Comparison of ENCODE assay signal across 23 cellular contexts in genomic region chr11:57338152-57338551, GRCh38. TPM values are rescaled to one million over a fixed set of nuclear protein-coding genes. Genes with fewer than 3 reads are reported as not detected.
DNase-seq lines count a peak whose midpoint lies in the region; ATAC-seq, FAIRE-seq and TF ChIP-seq lines count a peak whose summit lies in the region.
"Had no signal": no experiment of that assay in that cellular context is flagged by ENCODE, and none has a peak within 500 bp of the region (broad histone marks: within the 10 kb centered on the region; RNA-seq: fewer than 3 reads in every experiment).

TSS of gene P2RX3 (plus strand) at chr11:57338352. CDS start at chr11:57338551, 199 bp downstream.

- TF ChIP-seq EP300 in K562 (IDR thresholded peaks at IDR 0.05; ENCODE audit: low read length) = no peak

- no peak for DNase-seq in CD4-positive, CD25-positive, alpha-beta regulatory T cell
- DNase-seq in CD8-positive, alpha-beta memory T cell = peak in 1 of 5 donors; percentile 44
- DNase-seq in K562 (ENCODE audit: extremely low read depth in 1 of 4, low spot score in 3 of 4) (no peak), nephron progenitor cell (no peak), medulla oblongata (ENCODE audit: extremely low spot score) (no peak), esophagus squamous epithelium (lab: John Stamatoyannopoulos, UW) (no peak)
- DNase-seq: AML-193; GM23248; left cardiac atrium; NCI-H1105 treated with DMSO at 0.1 percent for 48 hours; NCI-H2107; ovary; PC-3; SJCRH30; stimulated activated CD4-positive, alpha-beta T cell treated with anti-CD3 and anti-CD28 coated beads, Interleukin-2, amount 100 ng/mL, for 24 hours; upper lobe of right lung had no signal

- 4% methylated on average over 4 of the region's 4 CpGs for WGBS in K562 (ENCODE audit: insufficient coverage, low coverage, missing lambda C conversion rate)
- WGBS in esophagus squamous epithelium, 2 donors = 40 to 47% methylated on average over 2 to 4 of the region's 4 CpGs

- H3K4me3 Mint-ChIP-seq in CD4-positive, CD25-positive, alpha-beta regulatory T cell = peak within 1 kb of the TSS; percentile 26 to 79 (median 40)
- peak within 1 kb of the TSS in 3 of 7 donors; percentile 23 to 69 (median 46) for H3K4me3 Mint-ChIP-seq in CD8-positive, alpha-beta memory T cell
- H3K4me3 Mint-ChIP-seq in nephron progenitor cell = peak within 1 kb of the TSS; percentile 54

- no peak for FAIRE-seq in K562 (lab: Jason Lieb, UNC)
- FAIRE-seq: D721Med had no signal

- H2AFZ ChIP-seq in K562 (ENCODE audit: low read depth, low read length) = 0 out of 2 replicates have a peak within 1 kb of the TSS, but pooled peaks have one; percentile 22

- peaks cover 23% of the 10 kb centered on the region for H3K27me3 Mint-ChIP-seq in CD4-positive, CD25-positive, alpha-beta regulatory T cell
- no peaks in the 10 kb centered on the region for H3K27me3 Mint-ChIP-seq in CD8-positive, alpha-beta memory T cell
- no peaks in the 10 kb centered on the region for H3K27me3 Mint-ChIP-seq in nephron progenitor cell (ENCODE audit: low read depth, poor library complexity)

- intact Hi-C loops in K562 (cut with micrococcal nuclease) (no loop called here), esophagus squamous epithelium (cut with DNase I) (no loop called here)

- no peak within 1 kb of the TSS for H3K4me2 ChIP-seq in K562 (ENCODE audit: insufficient read depth, low read length)

- peaks cover 6% of the 10 kb centered on the region for H3K27me3 ChIP-seq in CD4-positive, CD25-positive, alpha-beta regulatory T cell (ENCODE audit: control insufficient read depth, insufficient read depth, low read length)
- no peaks in the 10 kb centered on the region for H3K27me3 ChIP-seq in CD8-positive, alpha-beta memory T cell (ENCODE audit: insufficient read depth, low read length, poor library complexity, severe bottlenecking)
- H3K27me3 ChIP-seq in K562 (ENCODE audit: control insufficient read depth in 2 of 2, insufficient read depth in 2 of 2, low read length in 2 of 2) (no peaks in the 10 kb centered on the region; a peak in 2 of 5 replicates), esophagus squamous epithelium (no peaks in the 10 kb centered on the region)
- H3K27me3 ChIP-seq: cardiac muscle cell, esophagus muscularis mucosa, ovary, SJCRH30, upper lobe of right lung had no signal

- no peak for TF ChIP-seq RAD21 in K562 (CRISPR knock-in tag; conservative IDR thresholded peaks at IDR 0.05 in 1 of 2, IDR thresholded peaks at IDR 0.05 in 1 of 2)

- no peak within 1 kb of the TSS for H3K27ac ChIP-seq in CD4-positive, CD25-positive, alpha-beta regulatory T cell (ENCODE audit: insufficient read depth, low read length, poor library complexity, severe bottlenecking)
- no peak within 1 kb of the TSS for H3K27ac ChIP-seq in CD8-positive, alpha-beta memory T cell (ENCODE audit: low read depth, low read length)
- no peak within 1 kb of the TSS for H3K27ac ChIP-seq in K562 (ENCODE audit: extremely low read depth, low read depth, low read length)
- H3K27ac ChIP-seq in esophagus squamous epithelium = no peak within 1 kb of the TSS
- H3K27ac ChIP-seq: cardiac muscle cell, ovary, SJCRH30, upper lobe of right lung had no signal

- H3K9ac ChIP-seq in K562 (ENCODE audit: insufficient read depth in 1 of 2, low read depth in 2 of 2, low read length in 2 of 2) = peak within 1 kb of the TSS in 1 of 2 experiments; percentile 42; a peak in 1 of 4 replicates
- H3K9ac ChIP-seq: GM23248 had no signal

- peaks cover 17% of the 10 kb centered on the region for H3K4me1 ChIP-seq in CD4-positive, CD25-positive, alpha-beta regulatory T cell (ENCODE audit: control insufficient read depth, insufficient read depth, low read length, poor library complexity, severe bottlenecking)
- peaks cover 22% of the 10 kb centered on the region for H3K4me1 ChIP-seq in CD8-positive, alpha-beta memory T cell (ENCODE audit: insufficient read depth, low read length)
- H3K4me1 ChIP-seq in K562 (replicated peaks in 1 of 2; ENCODE audit: control insufficient read depth in 2 of 2, insufficient read depth in 2 of 2, low read length in 2 of 2) (peaks cover 13 to 23% of the 10 kb centered on the region in 2 experiments; a peak in 4 of 5 replicates), esophagus squamous epithelium (peaks cover 10 to 35% (median 16%) of the 10 kb centered on the region in 3 donors)

- peak within 1 kb of the TSS; percentile 32 to 96 (median 84) for H3K27ac Mint-ChIP-seq in CD4-positive, CD25-positive, alpha-beta regulatory T cell
- H3K27ac Mint-ChIP-seq in CD8-positive, alpha-beta memory T cell = peak within 1 kb of the TSS; percentile 16 to 72 (median 56)
- peak within 1 kb of the TSS; percentile 82 for H3K27ac Mint-ChIP-seq in nephron progenitor cell

- H3K4me3 ChIP-seq in CD4-positive, CD25-positive, alpha-beta regulatory T cell (ENCODE audit: low read depth, low read length) = no peak within 1 kb of the TSS
- no peak within 1 kb of the TSS for H3K4me3 ChIP-seq in CD8-positive, alpha-beta memory T cell (ENCODE audit: low read length)
- H3K4me3 ChIP-seq in K562 = no peak within 1 kb of the TSS
- H3K4me3 ChIP-seq in esophagus squamous epithelium = no peak within 1 kb of the TSS
- H3K4me3 ChIP-seq: cardiac muscle cell, GM23248, ovary, SJCRH30, upper lobe of right lung had no signal

- TF ChIP-seq CTCF in K562 (IDR thresholded peaks at IDR 0.05 in 2 of 3, conservative IDR thresholded peaks at IDR 0.05 in 1 of 3; ENCODE audit: insufficient read depth in 2 of 3, low read depth in 1 of 3, low read length in 3 of 3) (no peak), nephron progenitor cell (IDR thresholded peaks at IDR 0.05) (no peak), esophagus squamous epithelium (IDR thresholded peaks at IDR 0.05) (no peak)

- CTCF ChIA-PET in CD8-positive, alpha-beta memory T cell (lab: Charles Lee) = interaction anchor here (0.5 to 1.6 kb wide), 4 partner anchors 12 to 155 kb away, joined by 3 to 5 read pairs (median 4); no protein-coding TSS in a partner anchor
- CTCF ChIA-PET in K562 (lab: Yijun Ruan, JAX; ENCODE audit: low intra/inter-chr PET ratio) = no interaction called here

- TF ChIP-seq POLR2A in K562 (conservative IDR thresholded peaks at IDR 0.05) = no peak
- TF ChIP-seq POLR2A in esophagus squamous epithelium (IDR thresholded peaks at IDR 0.05) = no peak

- peaks cover 4 to 31% (median 23%) of the 10 kb centered on the region in 4 donors for H3K4me1 Mint-ChIP-seq in CD4-positive, CD25-positive, alpha-beta regulatory T cell
- peaks cover 23 to 32% (median 31%) of the 10 kb centered on the region in 3 donors for H3K4me1 Mint-ChIP-seq in CD8-positive, alpha-beta memory T cell
- H3K4me1 Mint-ChIP-seq in nephron progenitor cell = peaks cover 91% of the 10 kb centered on the region

- peaks cover 5% of the 10 kb centered on the region for H3K36me3 ChIP-seq in CD4-positive, CD25-positive, alpha-beta regulatory T cell (ENCODE audit: control insufficient read depth, insufficient read depth, low read length)
- H3K36me3 ChIP-seq in CD8-positive, alpha-beta memory T cell (ENCODE audit: insufficient read depth, low read length) = peaks cover 1% of the 10 kb centered on the region
- peaks cover 16% of the 10 kb centered on the region for H3K36me3 ChIP-seq in K562 (ENCODE audit: control insufficient read depth, insufficient read depth, low read length)
- H3K36me3 ChIP-seq in esophagus squamous epithelium = peaks cover 0 to 13% (median 2%) of the 10 kb centered on the region in 3 donors
- H3K36me3 ChIP-seq: cardiac muscle cell, ovary had no signal

- peaks cover 31% of the 10 kb centered on the region for H3K79me2 ChIP-seq in K562 (ENCODE audit: control insufficient read depth, insufficient read depth, low read length)

- no peaks in the 10 kb centered on the region for H3K9me3 Mint-ChIP-seq in CD4-positive, CD25-positive, alpha-beta regulatory T cell
- H3K9me3 Mint-ChIP-seq in CD8-positive, alpha-beta memory T cell = no peaks in the 10 kb centered on the region
- H3K9me3 Mint-ChIP-seq in nephron progenitor cell = no peaks in the 10 kb centered on the region

- H3K9me1 ChIP-seq in K562 (ENCODE audit: control insufficient read depth, insufficient read depth, low read length) = no peaks in the 10 kb centered on the region

- no peaks in the 10 kb centered on the region for H3K36me3 Mint-ChIP-seq in CD4-positive, CD25-positive, alpha-beta regulatory T cell
- H3K36me3 Mint-ChIP-seq in CD8-positive, alpha-beta memory T cell = peaks cover 0 to 21% (median 0%) of the 10 kb centered on the region in 3 donors
- peaks cover 11% of the 10 kb centered on the region for H3K36me3 Mint-ChIP-seq in nephron progenitor cell (ENCODE audit: low read depth)

- no peaks in the 10 kb centered on the region for H3K9me3 ChIP-seq in CD4-positive, CD25-positive, alpha-beta regulatory T cell (ENCODE audit: control insufficient read depth in 2 of 2, low read length in 2 of 2)
- no peaks in the 10 kb centered on the region for H3K9me3 ChIP-seq in CD8-positive, alpha-beta memory T cell (ENCODE audit: low read length)
- H3K9me3 ChIP-seq in K562 (replicated peaks; ENCODE audit: control insufficient read depth, insufficient read depth, low read depth, low read length) (no peaks in the 10 kb centered on the region), esophagus squamous epithelium (no peaks in the 10 kb centered on the region)
- H3K9me3 ChIP-seq: esophagus muscularis mucosa, ovary, SJCRH30, upper lobe of right lung had no signal

- no TSS peak for BruUV-seq in K562 (replicated peaks; lab: Mats Ljungman, UMichigan)

- in situ Hi-C loops in K562 (cut with MboI) = no loop called here

- H4K20me1 ChIP-seq in K562 (replicated peaks; ENCODE audit: control insufficient read depth, insufficient read depth, low read length) = no peaks in the 10 kb centered on the region

- POLR2A ChIA-PET in CD8-positive, alpha-beta memory T cell (lab: Charles Lee) = no interaction called here
- POLR2A ChIA-PET in K562 (lab: Yijun Ruan, JAX) = interaction anchor here (0.8 to 1.1 kb wide), 2 partner anchors 27 to 65 kb away, joined by 3 read pairs; no protein-coding TSS in a partner anchor

- no peak for ATAC-seq in CD4-positive, CD25-positive, alpha-beta regulatory T cell (ENCODE audit: low read depth in 2 of 2)
- ATAC-seq in K562 = no peak
- no peak for ATAC-seq in HG03378 (IDR thresholded peaks at IDR 0.05; ENCODE audit: unreplicated experiment)
- ATAC-seq: left cardiac atrium, PC-3, upper lobe of right lung had no signal

RNA-seq across cellular contexts. Expression of gene P2RX3, which starts in this region (rescaled TPM):
- not detected for total RNA-seq in CD4-positive, CD25-positive, alpha-beta regulatory T cell
- polyA plus RNA-seq in CD4-positive, CD25-positive, alpha-beta regulatory T cell = not detected
- not detected for total RNA-seq in CD8-positive, alpha-beta memory T cell
- polyA plus RNA-seq in CD8-positive, alpha-beta memory T cell = not detected
- not detected in 2 replicates for total RNA-seq in K562 (2011; cell fraction: chromatin; rRNA removed; ENCODE audit: low replicate concordance)
- not detected in 2 replicates for total RNA-seq in K562 (2011; cell fraction: nucleolus; rRNA removed)
- total RNA-seq in K562 (2011; cell fraction: nucleoplasm; rRNA removed) = not detected in 2 replicates
- total RNA-seq in K562 (2014; rRNA removed) = not detected in 2 replicates
- total RNA-seq in K562 (2014; rRNA removed; fragmentation: Illumina TruSeq; extraction: Trizol) = not detected in 2 replicates
- total RNA-seq in K562 (2015; rRNA removed; fragmentation: Illumina TruSeq; extraction: Trizol) = not detected in 2 replicates
- not detected in 2 replicates for total RNA-seq in K562 (2021)
- not detected in 2 replicates for polyA plus RNA-seq in K562 (2011; rRNA removed)
- polyA plus RNA-seq in K562 (2011; cell fraction: cytosol; rRNA removed) = 0.07 TPM in 1 of 2 replicates, not detected in the other
- polyA plus RNA-seq in K562 (2011; cell fraction: nucleus; rRNA removed) = not detected in 2 replicates
- not detected in 2 replicates for polyA plus RNA-seq in K562 (2012)
- not detected in 2 replicates for polyA plus RNA-seq in K562 (2014; fragmentation: Illumina TruSeq; extraction: Trizol)
- polyA plus RNA-seq in K562 (2014; fragmentation: Nextera tagmentation; extraction: Ambion mirVana) = not detected
- polyA plus RNA-seq in K562 (2014; rRNA removed) = not detected in 2 replicates
- polyA minus RNA-seq in K562 (2011; rRNA and poly(A)+ RNA removed) = not detected in 2 replicates
- not detected in 2 replicates for polyA minus RNA-seq in K562 (2011; cell fraction: cytosol; rRNA and poly(A)+ RNA removed)
- polyA minus RNA-seq in K562 (2011; cell fraction: nucleus; rRNA and poly(A)+ RNA removed) = not detected in 2 replicates
- not detected for total RNA-seq in esophagus squamous epithelium
- total RNA-seq: esophagus muscularis mucosa; GM23248; LHCN-M2; mononuclear cell; PC-3; SJCRH30; T-helper 2 cell treated with Interferon-gamma antibody and Interleukin-4, amounts not matched to agents 100 ng/mL and 5 ng/mL, for 36 hours; upper lobe of right lung had no signal
